In genomic region chr1:13799502-13800283, GRCh38 we compare ENCODE assay signal across 23 cellular contexts.
A peak's percentile ranks its signal among the peaks of the same experiment; 100 is the strongest.
DNase-seq lines count a peak whose midpoint lies in the region; ATAC-seq, FAIRE-seq and TF ChIP-seq lines count a peak whose summit lies in the region.
"Had no signal": no experiment of that assay in that cellular context is flagged by ENCODE, and none has a peak within 500 bp of the region (broad histone marks: within the 10 kb centered on the region; RNA-seq: fewer than 3 reads in every experiment).

No MANE protein-coding gene starts in this region.

- no peak overlapping the region for H3K56ac ChIP-seq in mesendoderm (ENCODE audit: low read length)

- no peaks in the 10 kb centered on the region for H3K9me3 ChIP-seq in GM12878 (replicated peaks; ENCODE audit: control insufficient read depth, insufficient read depth, low read length)
- H3K9me3 ChIP-seq: SK-N-SH, thoracic aorta had no signal

- H4K8ac ChIP-seq in mesendoderm (ENCODE audit: low read depth, low read length), result no peak overlapping the region

- no peak overlapping the region for H4K5ac ChIP-seq in mesendoderm (ENCODE audit: low read length)

- FAIRE-seq in GM12878 (lab: Jason Lieb, UNC), result no peak

- H3K4me1 ChIP-seq in GM12878 (ENCODE audit: control insufficient read depth, insufficient read depth, low read length), result peaks cover 2% of the 10 kb centered on the region
- no peaks in the 10 kb centered on the region for H3K4me1 ChIP-seq in mesendoderm (ENCODE audit: control insufficient read depth, low read depth, low read length)

- H3K4me3 Mint-ChIP-seq in activated naive CD4-positive, alpha-beta T cell treated with anti-CD3 and anti-CD28 coated beads, Interleukin-2, amount 50 U/mL, for 24 hours, result no peak overlapping the region
- H3K4me3 Mint-ChIP-seq in activated naive CD4-positive, alpha-beta T cell treated with anti-CD3 and anti-CD28 coated beads, Interleukin-2, amount 10 ng/mL, durations not matched to agents 7 days and 5 days, result no peak overlapping the region
- no peak overlapping the region for H3K4me3 Mint-ChIP-seq in type B pancreatic cell
- H3K4me3 Mint-ChIP-seq: GM23338; immature natural killer cell; neural crest cell; T-helper 2 cell treated with Interferon-gamma antibody and Interleukin-4, amounts not matched to agents 5 μg/mL and 100 μg/mL, for 36 hours had no signal

- no peaks in the 10 kb centered on the region for H3K9me3 Mint-ChIP-seq in activated naive CD4-positive, alpha-beta T cell treated with anti-CD3 and anti-CD28 coated beads, Interleukin-2, amount 50 U/mL, for 24 hours
- no peaks in the 10 kb centered on the region for H3K9me3 Mint-ChIP-seq in activated naive CD4-positive, alpha-beta T cell treated with anti-CD3 and anti-CD28 coated beads, Interleukin-2, amount 10 ng/mL, durations not matched to agents 7 days and 5 days
- no peaks in the 10 kb centered on the region for H3K9me3 Mint-ChIP-seq in type B pancreatic cell
- H3K9me3 Mint-ChIP-seq: GM23338; immature natural killer cell; neural crest cell; T-helper 2 cell treated with Interferon-gamma antibody and Interleukin-4, amounts not matched to agents 5 μg/mL and 100 μg/mL, for 36 hours had no signal

- CTCF ChIA-PET in activated naive CD4-positive, alpha-beta T cell treated with anti-CD3 and anti-CD28 coated beads, Interleukin-2, amount 10 ng/mL, durations not matched to agents 7 days and 5 days (lab: Charles Lee), result interaction anchor here (0.6 kb wide), 1 partner anchor 84 kb away, joined by 3 read pairs; no protein-coding TSS in a partner anchor
- CTCF ChIA-PET in GM12878 (lab: Yijun Ruan, JAX), result no interaction called here

- H3K27me3 Mint-ChIP-seq in activated naive CD4-positive, alpha-beta T cell treated with anti-CD3 and anti-CD28 coated beads, Interleukin-2, amount 50 U/mL, for 24 hours, result no peaks in the 10 kb centered on the region
- no peaks in the 10 kb centered on the region for H3K27me3 Mint-ChIP-seq in activated naive CD4-positive, alpha-beta T cell treated with anti-CD3 and anti-CD28 coated beads, Interleukin-2, amount 10 ng/mL, durations not matched to agents 7 days and 5 days
- no peaks in the 10 kb centered on the region for H3K27me3 Mint-ChIP-seq in type B pancreatic cell

- RAD21 ChIA-PET in GM12878 (lab: Charles Lee; ENCODE audit: unreplicated experiment), result no interaction called here

- H3K4me2 ChIP-seq in GM12878 (ENCODE audit: control insufficient read depth, insufficient read depth) (no peak overlapping the region), mesendoderm (ENCODE audit: low read length) (no peak overlapping the region)
- H3K4me2 ChIP-seq: SK-N-SH had no signal

- intact Hi-C loops in GM12878 (cut with micrococcal nuclease; ENCODE audit: unreplicated experiment), result no loop called here

- H3K27ac ChIP-seq in GM12878 (ENCODE audit: control insufficient read depth, insufficient read depth), result no peak overlapping the region
- no peak overlapping the region for H3K27ac ChIP-seq in mesendoderm (ENCODE audit: low read depth, low read length)
- H3K27ac ChIP-seq: thoracic aorta, WERI-Rb-1 had no signal

- no peak overlapping the region for H2AK5ac ChIP-seq in mesendoderm (ENCODE audit: low read length)

- peak overlapping the region; percentile 69 for H3K23ac ChIP-seq in mesendoderm (ENCODE audit: low read length)

- POLR2A ChIA-PET in GM12878 (lab: Charles Lee), result no interaction called here

- in situ Hi-C loops in GM12878 (cut with MboI), result loop anchor here (10.0 kb wide), 1 partner anchor 135 kb away; no protein-coding TSS in a partner anchor

- WGBS in GM12878 (ENCODE audit: insufficient coverage, insufficient replicate concordance, low lambda C conversion rate, missing lambda C conversion rate), result 95% methylated on average over 10 of the region's 10 CpGs
- WGBS in mesendoderm (ENCODE audit: extremely low coverage, insufficient coverage, low lambda C conversion rate), result no CpG with 5 or more reads among the region's 10 CpGs

- no peak for TF ChIP-seq RAD21 in GM12878 (IDR thresholded peaks at IDR 0.05; ENCODE audit: insufficient read depth, low read depth, low read length)

- H3K4me3 ChIP-seq in GM12878 (no peak overlapping the region), mesendoderm (ENCODE audit: low read length) (no peak overlapping the region)
- H3K4me3 ChIP-seq: GM23338, thoracic aorta had no signal

- peaks cover 0 to 1% of the 10 kb centered on the region in 2 experiments; a peak in 2 of 4 replicates for H3K36me3 ChIP-seq in GM12878 (ENCODE audit: control insufficient read depth in 2 of 2, insufficient read depth in 2 of 2, low read length in 1 of 2)
- H3K36me3 ChIP-seq in mesendoderm (ENCODE audit: control insufficient read depth, insufficient read depth, low read length), result no peaks in the 10 kb centered on the region
- H3K36me3 ChIP-seq: thoracic aorta, WERI-Rb-1 had no signal

- TF ChIP-seq POLR2A in GM12878 (IDR thresholded peaks at IDR 0.05; ENCODE audit: low read depth, low read length), result no peak

- H3K4ac ChIP-seq in mesendoderm (ENCODE audit: low read depth, low read length), result no peak overlapping the region

- H3K36me3 Mint-ChIP-seq in activated naive CD4-positive, alpha-beta T cell treated with anti-CD3 and anti-CD28 coated beads, Interleukin-2, amount 50 U/mL, for 24 hours, result peaks cover 2% of the 10 kb centered on the region
- H3K36me3 Mint-ChIP-seq in activated naive CD4-positive, alpha-beta T cell treated with anti-CD3 and anti-CD28 coated beads, Interleukin-2, amount 10 ng/mL, durations not matched to agents 7 days and 5 days, result peaks cover 15% of the 10 kb centered on the region
- H3K36me3 Mint-ChIP-seq in type B pancreatic cell, result peaks cover 19% of the 10 kb centered on the region

- BruUV-seq in GM12878 (replicated peaks; lab: Mats Ljungman, UMichigan), result no TSS peak

- SMC1A ChIA-PET in GM12878 (lab: Charles Lee; ENCODE audit: uncharacterized antibody, unreplicated experiment), result interaction anchor here (1.0 to 1.4 kb wide), 2 partner anchors 91 to 134 kb away, joined by 3 read pairs; no protein-coding TSS in a partner anchor

- H3K27ac Mint-ChIP-seq in activated naive CD4-positive, alpha-beta T cell treated with anti-CD3 and anti-CD28 coated beads, Interleukin-2, amount 50 U/mL, for 24 hours, result peak overlapping the region; percentile 0
- no peak overlapping the region for H3K27ac Mint-ChIP-seq in activated naive CD4-positive, alpha-beta T cell treated with anti-CD3 and anti-CD28 coated beads, Interleukin-2, amount 10 ng/mL, durations not matched to agents 7 days and 5 days
- peak overlapping the region; percentile 7 for H3K27ac Mint-ChIP-seq in type B pancreatic cell
- H3K27ac Mint-ChIP-seq: GM23338 had no signal

- ATAC-seq in GM12878, result no peak
- ATAC-seq: GM23338, left ventricle myocardium superior had no signal

- TF ChIP-seq EP300 in GM12878 (IDR thresholded peaks at IDR 0.05; ENCODE audit: borderline replicate concordance in 1 of 2, control insufficient read depth in 1 of 2, low read depth in 2 of 2, low read length in 2 of 2), result no peak

- TF ChIP-seq CTCF in GM12878 (IDR thresholded peaks at IDR 0.05 in 2 of 3, conservative IDR thresholded peaks at IDR 0.05 in 1 of 3; ENCODE audit: control insufficient read depth in 2 of 3, extremely low read depth in 1 of 3, insufficient read depth in 1 of 3, low read depth in 3 of 3, low read length in 3 of 3), result no peak
- TF ChIP-seq CTCF in type B pancreatic cell (conservative IDR thresholded peaks at IDR 0.05), result no peak

- no peak overlapping the region for H2BK5ac ChIP-seq in mesendoderm (ENCODE audit: low read length)

- peaks cover 47% of the 10 kb centered on the region for H3K4me1 Mint-ChIP-seq in activated naive CD4-positive, alpha-beta T cell treated with anti-CD3 and anti-CD28 coated beads, Interleukin-2, amount 50 U/mL, for 24 hours
- H3K4me1 Mint-ChIP-seq in activated naive CD4-positive, alpha-beta T cell treated with anti-CD3 and anti-CD28 coated beads, Interleukin-2, amount 10 ng/mL, durations not matched to agents 7 days and 5 days, result peaks cover 14% of the 10 kb centered on the region
- H3K4me1 Mint-ChIP-seq in type B pancreatic cell (ENCODE audit: unreplicated experiment), result peaks cover 21% of the 10 kb centered on the region

- H3K79me2 ChIP-seq in GM12878 (ENCODE audit: control insufficient read depth, insufficient read depth, low read length) (peaks cover 2% of the 10 kb centered on the region; the same call in 1 of the 2 replicates), mesendoderm (ENCODE audit: control insufficient read depth, insufficient read depth, low read length) (no peaks in the 10 kb centered on the region)

- no peak for DNase-seq in activated naive CD4-positive, alpha-beta T cell treated with anti-CD3 and anti-CD28 coated beads, Interleukin-2, amount 10 ng/mL, durations not matched to agents 7 days and 5 days
- DNase-seq in GM12878 (ENCODE audit: low read depth, low spot score), result no peak
- no peak for DNase-seq in mesendoderm
- no peak for DNase-seq in type B pancreatic cell (ENCODE audit: extremely low spot score, unreplicated experiment)
- DNase-seq in dermis blood vessel endothelial cell, result no peak
- DNase-seq in H4 (ENCODE audit: low spot score), result no peak
- no peak for DNase-seq in C1 segment of cervical spinal cord (lab: John Stamatoyannopoulos, UW)
- DNase-seq: activated CD4-positive, alpha-beta T cell treated with anti-CD3 and anti-CD28 coated beads, Interleukin-2, amount 50 U/mL, for 4 hours; activated CD8-positive, alpha-beta memory T cell treated with anti-CD3 and anti-CD28 coated beads, Interleukin-2, amount 50 U/mL, for 4 hours; AML-193; amniotic stem cell; immature natural killer cell; KBM-7; left ventricle myocardium superior; NCI-H146; SK-N-SH; WERI-Rb-1 had no signal

- H3K79me1 ChIP-seq in mesendoderm (ENCODE audit: low read length), result no peaks in the 10 kb centered on the region

- H2BK15ac ChIP-seq in mesendoderm (replicated peaks; ENCODE audit: low read depth), result no peak overlapping the region

- H2BK120ac ChIP-seq in mesendoderm (ENCODE audit: low read depth, low read length), result no peak overlapping the region

- no peak overlapping the region for H2AFZ ChIP-seq in GM12878 (ENCODE audit: control insufficient read depth, low read depth, low read length)
- H2AFZ ChIP-seq: GM23338 had no signal

- no peaks in the 10 kb centered on the region for H3K27me3 ChIP-seq in GM12878 (replicated peaks in 1 of 2; ENCODE audit: control insufficient read depth in 2 of 2, insufficient read depth in 2 of 2, low read length in 1 of 2)
- no peaks in the 10 kb centered on the region for H3K27me3 ChIP-seq in mesendoderm (ENCODE audit: insufficient read depth, low read length, poor library complexity)
- H3K27me3 ChIP-seq: foreskin keratinocyte had no signal

- no peak overlapping the region for H3K18ac ChIP-seq in mesendoderm (ENCODE audit: low read length)

- H3K9ac ChIP-seq in GM12878 (ENCODE audit: control insufficient read depth, insufficient read depth, low read length), result no peak overlapping the region
- H3K9ac ChIP-seq in mesendoderm (ENCODE audit: low read length), result no peak overlapping the region
- H3K9ac ChIP-seq: SK-N-SH had no signal

- H4K20me1 ChIP-seq in GM12878 (ENCODE audit: control insufficient read depth, insufficient read depth), result no peaks in the 10 kb centered on the region

TF ChIP-seq in GM12878, 131 proteins besides CTCF, POLR2A, EP300 and RAD21 (continues in another document):
- TF ChIP-seq ZNF24 (IDR thresholded peaks at IDR 0.05), result peak; percentile 76; the same call in 1 of the 2 replicates
